1 cellular context compared by ENCODE assay signal in the genomic region with DNA sequence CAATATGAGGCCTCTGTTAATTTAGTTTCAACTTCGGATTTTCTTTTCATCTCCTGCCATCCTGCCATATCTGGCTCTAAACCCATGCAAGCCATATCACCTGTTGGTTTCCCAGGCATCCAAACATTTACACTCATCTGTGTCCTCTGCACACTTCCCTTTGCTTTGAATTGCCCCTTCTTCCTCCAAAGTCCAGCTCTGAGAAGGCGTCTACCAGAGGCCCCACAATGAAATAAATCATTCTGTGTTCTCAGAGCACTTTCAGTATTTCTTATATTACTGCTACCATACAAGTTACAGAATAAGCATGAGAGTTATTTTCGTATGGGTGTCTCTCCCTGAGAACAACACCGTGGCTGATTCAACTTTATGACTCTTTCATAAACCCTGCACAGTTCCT.
TF ChIP-seq lines count a peak whose summit lies in the region.

No MANE protein-coding gene starts in this region.

TF ChIP-seq in HEK293, 187 proteins besides CTCF, POLR2A, EP300 and RAD21 (continued from another document):
- no peak for TF ChIP-seq ZNF416 (tag by site-specific recombination; IDR thresholded peaks at IDR 0.05)
